ENCODE assay signal across 9 cellular contexts in the genomic region with DNA sequence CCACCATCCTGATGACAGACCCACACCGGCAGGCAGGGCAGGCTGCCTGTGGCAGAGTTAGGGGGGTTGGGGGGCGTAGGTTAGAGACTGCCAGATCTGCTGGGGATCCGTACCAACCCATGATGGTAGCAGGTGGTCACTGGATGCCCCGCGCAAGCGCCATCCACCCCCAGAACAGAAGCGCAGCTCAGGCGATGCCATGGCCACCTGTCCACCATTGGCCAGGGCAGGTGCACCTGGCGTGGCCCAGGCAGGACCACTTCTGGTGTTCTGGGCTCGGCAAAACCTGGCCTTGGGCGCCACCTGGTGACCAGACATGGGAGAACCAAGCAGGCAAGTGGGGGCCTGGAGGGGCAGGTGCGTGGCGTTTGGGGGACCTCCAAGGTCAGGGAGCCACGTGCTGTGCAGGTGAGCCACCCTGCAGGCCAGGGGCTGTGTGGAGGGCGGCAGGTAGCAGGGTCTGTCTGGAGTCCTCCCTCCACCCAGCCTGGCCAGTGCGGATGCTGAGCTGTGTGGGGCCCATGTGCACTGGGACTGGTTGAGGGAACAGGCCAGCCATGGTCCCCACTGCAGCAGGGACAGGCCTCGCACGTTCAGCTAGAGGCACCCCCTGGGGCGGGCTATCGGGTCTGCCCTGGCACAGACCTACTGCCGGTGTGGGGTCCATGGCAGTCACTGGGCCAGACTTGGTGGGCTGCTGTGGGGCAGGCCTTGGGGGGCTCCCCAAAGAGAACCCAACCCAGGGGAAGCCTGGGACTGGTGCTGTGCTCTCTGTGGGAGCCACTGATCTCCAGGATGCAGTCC. TPM values are rescaled to one million over a fixed set of nuclear protein-coding genes. Genes with fewer than 3 reads are reported as not detected.
DNase-seq lines count a peak whose midpoint lies in the region; ATAC-seq, FAIRE-seq and TF ChIP-seq lines count a peak whose summit lies in the region.
"Had no signal": no experiment of that assay in that cellular context is flagged by ENCODE, and none has a peak within 500 bp of the region (broad histone marks: within the 10 kb centered on the region; RNA-seq: fewer than 3 reads in every experiment).

No MANE protein-coding gene starts in this region.

- peak; percentile 72 to 84 (median 75) for ATAC-seq in T-cell (replicated peaks in 1 of 4)
- ATAC-seq in HG03565 (IDR thresholded peaks at IDR 0.05; ENCODE audit: unreplicated experiment), result no peak
- no peak for ATAC-seq in GM21367 (IDR thresholded peaks at IDR 0.05; ENCODE audit: unreplicated experiment)

- TF ChIP-seq CTCF in GM06990 (IDR thresholded peaks at IDR 0.05; ENCODE audit: insufficient read depth, low read length, poor library complexity, severe bottlenecking) (peak; percentile 88), MM.1S (IDR thresholded peaks at IDR 0.05; ENCODE audit: low read length) (peak; percentile 61), right atrium auricular region (IDR thresholded peaks at IDR 0.05) (peak; percentile 88 to 94)

- H3K4me1 ChIP-seq in MM.1S (ENCODE audit: low read length), result no peaks in the 10 kb centered on the region
- peaks cover 55% of the 10 kb centered on the region for H3K4me1 ChIP-seq in adipocyte (ENCODE audit: control insufficient read depth, insufficient read depth, low read length)
- H3K4me1 ChIP-seq in right atrium auricular region, result peaks cover 0 to 70% of the 10 kb centered on the region in 2 donors
- H3K4me1 ChIP-seq in small intestine (ENCODE audit: control insufficient read depth in 2 of 2, insufficient read depth in 1 of 2, low read depth in 1 of 2, low read length in 1 of 2), result peaks cover 0 to 3% of the 10 kb centered on the region in 2 donors

- no peaks in the 10 kb centered on the region for H3K27me3 Mint-ChIP-seq in T-cell
- H3K27me3 Mint-ChIP-seq: activated naive CD4-positive, alpha-beta T cell treated with anti-CD3 and anti-CD28 coated beads, Interleukin-2, amount 50 U/mL, for 24 hours had no signal

- H3K4me3 Mint-ChIP-seq in T-cell, result no peak overlapping the region
- H3K4me3 Mint-ChIP-seq: activated naive CD4-positive, alpha-beta T cell treated with anti-CD3 and anti-CD28 coated beads, Interleukin-2, amount 50 U/mL, for 24 hours had no signal

- DNase-seq in GM06990 (ENCODE audit: extremely low read depth, insufficient read length), result peak; percentile 67
- peak; percentile 40 for DNase-seq in MM.1S
- peak in 33 of 34 experiments; percentile 43 to 81 (median 70) for DNase-seq in T-cell
- peak; percentile 69 for DNase-seq in adipocyte (ENCODE audit: low read depth)
- no peak for DNase-seq in right atrium auricular region (ENCODE audit: low spot score)
- peak; percentile 55 for DNase-seq in small intestine

- H3K27me3 ChIP-seq in GM06990 (replicated peaks; ENCODE audit: control insufficient read depth, insufficient read depth, low read length), result no peaks in the 10 kb centered on the region
- H3K27me3 ChIP-seq in MM.1S (replicated peaks; ENCODE audit: insufficient read depth, low read length), result no peaks in the 10 kb centered on the region
- no peaks in the 10 kb centered on the region for H3K27me3 ChIP-seq in adipocyte (replicated peaks; ENCODE audit: control insufficient read depth, insufficient read depth, low read length)
- H3K27me3 ChIP-seq in right atrium auricular region, result no peaks in the 10 kb centered on the region
- no peaks in the 10 kb centered on the region for H3K27me3 ChIP-seq in small intestine (ENCODE audit: control insufficient read depth in 2 of 2, insufficient read depth in 2 of 2, low read length in 2 of 2)

- H3K36me3 ChIP-seq in GM06990 (ENCODE audit: control insufficient read depth, insufficient read depth, low read length), result no peaks in the 10 kb centered on the region
- no peaks in the 10 kb centered on the region for H3K36me3 ChIP-seq in MM.1S (replicated peaks; ENCODE audit: insufficient read depth, low read length)
- H3K36me3 ChIP-seq in adipocyte (ENCODE audit: control insufficient read depth, insufficient read depth, low read length, severe bottlenecking), result no peaks in the 10 kb centered on the region
- no peaks in the 10 kb centered on the region for H3K36me3 ChIP-seq in right atrium auricular region
- no peaks in the 10 kb centered on the region for H3K36me3 ChIP-seq in small intestine (ENCODE audit: control insufficient read depth in 2 of 2, insufficient read depth in 2 of 2, low read length in 2 of 2)

- WGBS in small intestine, 3 donors, result 17 to 28% (median 24%) methylated on average over 19 to 21 of the region's 21 CpGs

- H2AFZ ChIP-seq in MM.1S (ENCODE audit: low read length), result no peak overlapping the region

- H3K79me2 ChIP-seq in MM.1S (ENCODE audit: low read length), result no peaks in the 10 kb centered on the region

- H3K9me3 Mint-ChIP-seq in T-cell, result no peaks in the 10 kb centered on the region
- H3K9me3 Mint-ChIP-seq: activated naive CD4-positive, alpha-beta T cell treated with anti-CD3 and anti-CD28 coated beads, Interleukin-2, amount 50 U/mL, for 24 hours had no signal

- no peak for FAIRE-seq in small intestine (lab: Jason Lieb, UNC)

- H4K20me1 ChIP-seq in MM.1S (ENCODE audit: insufficient read depth, low read length), result no peaks in the 10 kb centered on the region

- H3K4me3 ChIP-seq in GM06990 (replicated peaks; ENCODE audit: low read depth, low read length), result no peak overlapping the region
- H3K4me3 ChIP-seq in MM.1S (ENCODE audit: low read length), result no peak overlapping the region
- no peak overlapping the region for H3K4me3 ChIP-seq in adipocyte (ENCODE audit: low read length)
- no peak overlapping the region for H3K4me3 ChIP-seq in right atrium auricular region
- no peak overlapping the region for H3K4me3 ChIP-seq in small intestine (ENCODE audit: low read depth in 1 of 2, low read length in 2 of 2)

- no peak overlapping the region for H3K4me2 ChIP-seq in MM.1S (ENCODE audit: low read depth, low read length)

- CTCF ChIA-PET in T-cell (lab: Charles Lee), result interaction anchor here in 1 of 2 donors (1.3 kb wide), 1 partner anchor 48 kb away, joined by 4 read pairs; no protein-coding TSS in a partner anchor

- H3K27ac ChIP-seq in MM.1S (ENCODE audit: low read length) (no peak overlapping the region), right atrium auricular region (peak overlapping the region in 1 of 2 donors; percentile 3), small intestine (ENCODE audit: low read depth in 1 of 2, low read length in 1 of 2) (no peak overlapping the region)

- no peak overlapping the region for H3K27ac Mint-ChIP-seq in T-cell
- H3K27ac Mint-ChIP-seq: activated naive CD4-positive, alpha-beta T cell treated with anti-CD3 and anti-CD28 coated beads, Interleukin-2, amount 50 U/mL, for 24 hours had no signal

- no peaks in the 10 kb centered on the region for H3K36me3 Mint-ChIP-seq in T-cell
- H3K36me3 Mint-ChIP-seq: activated naive CD4-positive, alpha-beta T cell treated with anti-CD3 and anti-CD28 coated beads, Interleukin-2, amount 50 U/mL, for 24 hours had no signal

- POLR2A ChIA-PET in T-cell (lab: Charles Lee), result no interaction called here

- no peaks in the 10 kb centered on the region for H3K9me2 ChIP-seq in MM.1S (replicated peaks; ENCODE audit: insufficient read depth, low read length)

- H3K4me1 Mint-ChIP-seq in T-cell, result peaks cover 0 to 2% (median 0%) of the 10 kb centered on the region in 3 donors
- H3K4me1 Mint-ChIP-seq: activated naive CD4-positive, alpha-beta T cell treated with anti-CD3 and anti-CD28 coated beads, Interleukin-2, amount 50 U/mL, for 24 hours had no signal

- no peak overlapping the region for H3K9ac ChIP-seq in MM.1S (ENCODE audit: low read length)
- no peak overlapping the region for H3K9ac ChIP-seq in adipocyte (ENCODE audit: low read length)

- no peaks in the 10 kb centered on the region for H3K9me3 ChIP-seq in MM.1S (replicated peaks; ENCODE audit: insufficient read depth, low read length)
- H3K9me3 ChIP-seq in adipocyte (ENCODE audit: control insufficient read depth, low read length), result no peaks in the 10 kb centered on the region
- no peaks in the 10 kb centered on the region for H3K9me3 ChIP-seq in right atrium auricular region
- H3K9me3 ChIP-seq in small intestine (ENCODE audit: control insufficient read depth, low read depth), result no peaks in the 10 kb centered on the region

- H3F3A ChIP-seq in MM.1S (ENCODE audit: insufficient read depth, low read length), result no peaks in the 10 kb centered on the region

RNA-seq across cellular contexts. Expression of gene BAG5, which starts 15.6 kb away (rescaled TPM):
- total RNA-seq in T-cell (10 to 100 TPM; 28.2 to 36.3 (median 31.1) TPM), right atrium auricular region (10 to 100 TPM; 16.1 to 17.7 TPM)
- polyA plus RNA-seq in small intestine, result 10 to 100 TPM in 2 of 3 donors, 1 to 10 TPM in 1; 8.5 to 14.2 (median 11.1) TPM

RNA-seq across cellular contexts. Expression of gene COA8, which starts 15.9 kb away (rescaled TPM):
- total RNA-seq in T-cell (10 to 100 TPM; 17.7 to 27.5 (median 22.3) TPM), right atrium auricular region (10 to 100 TPM; 21.3 to 53.2 TPM)
- polyA plus RNA-seq in small intestine, result 10 to 100 TPM; 33.0 to 68.7 (median 56.5) TPM

RNA-seq across cellular contexts. Expression of gene TRMT61A, which starts 17.9 kb away (rescaled TPM):
- total RNA-seq in T-cell (10 to 100 TPM; 10.0 to 20.3 (median 17.6) TPM), right atrium auricular region (1 to 10 TPM; 4.4 to 7.4 TPM)
- polyA plus RNA-seq in small intestine, result 10 to 100 TPM in 1 of 3 donors, 1 to 10 TPM in 2; 4.9 to 16.5 (median 7.3) TPM

RNA-seq across cellular contexts. Expression of gene CKB, which starts 24.2 kb away (rescaled TPM):
- total RNA-seq in T-cell (1 to 10 TPM; 4.7 to 7.6 (median 6.6) TPM), right atrium auricular region (100 to 1,000 TPM; 546 to 707 TPM)
- polyA plus RNA-seq in small intestine, result 10 to 100 TPM; 36.7 to 84.6 (median 60.8) TPM

Comparison
In these comparisons a context has a peak if more than half of its experiments do, and no peak if none do; other contexts are left out.
1. ATAC-seq: peak in T-cell (4 of 4); none in HG03565 (single experiment) and GM21367 (single experiment).
2. Peak in every context shown above with its lines, with median percentiles within 50 percentile points of each other: CTCF ChIP-seq.